Comparison of ENCODE assay signal across 9 cellular contexts in genomic region chr12:19489168-19489567, GRCh38.
"Had no signal": no experiment of that assay in that cellular context is flagged by ENCODE, and none has a peak within 500 bp of the region (broad histone marks: within the 10 kb centered on the region; RNA-seq: fewer than 3 reads in every experiment).

No MANE protein-coding gene starts in this region.

- H3K27ac ChIP-seq: foreskin keratinocyte, parathyroid adenoma, right atrium auricular region, skin epidermis, thyroid gland had no signal

- H3K27me3 Mint-ChIP-seq: naive B cell had no signal

- H3K36me3 ChIP-seq: right atrium auricular region, thyroid gland had no signal

- H3K9me3 Mint-ChIP-seq: naive B cell had no signal

- H3K4me1 ChIP-seq: parathyroid adenoma had no signal

- H3K27me3 ChIP-seq: foreskin keratinocyte, right atrium auricular region, thyroid gland had no signal

- H3K4me3 ChIP-seq: lung, right atrium auricular region, skin epidermis, thyroid gland had no signal

- H3K9me3 ChIP-seq: right atrium auricular region, thyroid gland had no signal

- ATAC-seq: foreskin keratinocyte, left colon had no signal

- H3K4me3 Mint-ChIP-seq: naive B cell had no signal

- DNase-seq: foreskin keratinocyte, left colon, naive B cell, SW 1271, thyroid gland had no signal
